1 cellular context compared by ENCODE assay signal in genomic region chr12:47704719-47705118, GRCh38.
TF ChIP-seq lines count a peak whose summit lies in the region.

No MANE protein-coding gene starts in this region.

TF ChIP-seq in WTC11, 78 proteins besides CTCF, POLR2A, EP300 and RAD21 (continued from another document):
- TF ChIP-seq, protein P1, sequence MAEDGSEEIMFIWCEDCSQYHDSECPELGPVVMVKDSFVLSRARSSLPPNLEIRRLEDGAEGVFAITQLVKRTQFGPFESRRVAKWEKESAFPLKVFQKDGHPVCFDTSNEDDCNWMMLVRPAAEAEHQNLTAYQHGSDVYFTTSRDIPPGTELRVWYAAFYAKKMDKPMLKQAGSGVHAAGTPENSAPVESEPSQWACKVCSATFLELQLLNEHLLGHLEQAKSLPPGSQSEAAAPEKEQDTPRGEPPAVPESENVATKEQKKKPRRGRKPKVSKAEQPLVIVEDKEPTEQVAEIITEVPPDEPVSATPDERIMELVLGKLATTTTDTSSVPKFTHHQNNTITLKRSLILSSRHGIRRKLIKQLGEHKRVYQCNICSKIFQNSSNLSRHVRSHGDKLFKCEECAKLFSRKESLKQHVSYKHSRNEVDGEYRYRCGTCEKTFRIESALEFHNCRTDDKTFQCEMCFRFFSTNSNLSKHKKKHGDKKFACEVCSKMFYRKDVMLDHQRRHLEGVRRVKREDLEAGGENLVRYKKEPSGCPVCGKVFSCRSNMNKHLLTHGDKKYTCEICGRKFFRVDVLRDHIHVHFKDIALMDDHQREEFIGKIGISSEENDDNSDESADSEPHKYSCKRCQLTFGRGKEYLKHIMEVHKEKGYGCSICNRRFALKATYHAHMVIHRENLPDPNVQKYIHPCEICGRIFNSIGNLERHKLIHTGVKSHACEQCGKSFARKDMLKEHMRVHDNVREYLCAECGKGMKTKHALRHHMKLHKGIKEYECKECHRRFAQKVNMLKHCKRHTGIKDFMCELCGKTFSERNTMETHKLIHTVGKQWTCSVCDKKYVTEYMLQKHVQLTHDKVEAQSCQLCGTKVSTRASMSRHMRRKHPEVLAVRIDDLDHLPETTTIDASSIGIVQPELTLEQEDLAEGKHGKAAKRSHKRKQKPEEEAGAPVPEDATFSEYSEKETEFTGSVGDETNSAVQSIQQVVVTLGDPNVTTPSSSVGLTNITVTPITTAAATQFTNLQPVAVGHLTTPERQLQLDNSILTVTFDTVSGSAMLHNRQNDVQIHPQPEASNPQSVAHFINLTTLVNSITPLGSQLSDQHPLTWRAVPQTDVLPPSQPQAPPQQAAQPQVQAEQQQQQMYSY (CRISPR knock-in tag; IDR thresholded peaks at IDR 0.05) = no peak
- TF ChIP-seq NR2C2 (CRISPR knock-in tag; IDR thresholded peaks at IDR 0.05) = no peak
